ENCODE assay signal across 15 cellular contexts in the genomic region with DNA sequence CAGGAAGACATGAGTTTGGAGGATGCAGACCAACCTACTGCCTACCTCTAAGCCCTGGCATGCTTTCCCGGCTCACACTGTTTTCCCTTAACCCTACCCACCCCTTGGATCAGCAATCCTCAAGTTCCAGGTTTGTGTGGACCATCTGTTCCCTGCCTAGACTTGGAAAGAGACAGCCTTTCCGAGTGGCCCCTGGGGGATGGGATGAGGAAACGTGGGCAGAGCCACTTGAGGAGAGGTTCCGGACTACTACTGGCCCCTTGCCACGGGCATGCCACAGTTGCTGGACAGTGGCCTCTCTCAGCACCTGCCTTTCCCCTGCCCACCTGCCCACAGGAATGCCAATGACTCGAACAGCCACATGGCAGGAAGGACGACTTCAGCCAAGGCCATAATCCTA.
DNase-seq lines count a peak whose midpoint lies in the region; ATAC-seq and TF ChIP-seq lines count a peak whose summit lies in the region.
"Had no signal": no experiment of that assay in that cellular context is flagged by ENCODE, and none has a peak within 500 bp of the region (broad histone marks: within the 10 kb centered on the region; RNA-seq: fewer than 3 reads in every experiment).

No MANE protein-coding gene starts in this region.

- no peaks in the 10 kb centered on the region for H3K4me1 Mint-ChIP-seq in activated CD8-positive, alpha-beta T cell treated with anti-CD3 and anti-CD28 coated beads for 36 hours (ENCODE audit: low read depth)

- DNase-seq in NCI-H2196 (lab: John Stamatoyannopoulos, UW; ENCODE audit: unreplicated experiment) = peak; percentile 16
- no peak for DNase-seq in NCI-H2196 treated with DMSO at 0.1 percent for 48 hours (lab: John Stamatoyannopoulos, UW; ENCODE audit: unreplicated experiment)
- DNase-seq in Daoy (ENCODE audit: low read depth) = peak; percentile 18
- peak; percentile 5 for DNase-seq in SW480 (ENCODE audit: low spot score)
- peak; percentile 22 for DNase-seq in posterior vena cava (ENCODE audit: low spot score)
- no peak for DNase-seq in right atrium auricular region (ENCODE audit: low spot score)
- no peak for DNase-seq in activated CD8-positive, alpha-beta T cell treated with anti-CD3 and anti-CD28 coated beads for 36 hours
- DNase-seq: 8988T; AML-193; Caco-2; CD8-positive, alpha-beta memory T cell; HCEC 1CT; HFFc6 had no signal

- CTCF ChIA-PET in activated CD8-positive, alpha-beta T cell treated with anti-CD3 and anti-CD28 coated beads for 36 hours (lab: Charles Lee) = no interaction called here

- no peak overlapping the region for H3K27ac ChIP-seq in right atrium auricular region
- H3K27ac ChIP-seq: BLaER1 had no signal

- no peak overlapping the region for H3K27ac Mint-ChIP-seq in activated CD8-positive, alpha-beta T cell treated with anti-CD3 and anti-CD28 coated beads for 36 hours
- H3K27ac Mint-ChIP-seq: HFFc6 had no signal

- H3K4me1 ChIP-seq in right atrium auricular region = no peaks in the 10 kb centered on the region
- H3K4me1 ChIP-seq: BLaER1, Caco-2 had no signal

- no peaks in the 10 kb centered on the region for H3K36me3 Mint-ChIP-seq in activated CD8-positive, alpha-beta T cell treated with anti-CD3 and anti-CD28 coated beads for 36 hours (ENCODE audit: low read depth)

- no peaks in the 10 kb centered on the region for H3K27me3 Mint-ChIP-seq in activated CD8-positive, alpha-beta T cell treated with anti-CD3 and anti-CD28 coated beads for 36 hours
- H3K27me3 Mint-ChIP-seq: CD8-positive, alpha-beta memory T cell had no signal

- intact Hi-C loops in posterior vena cava (cut with DNase I) = no loop called here
- intact Hi-C loops in activated CD8-positive, alpha-beta T cell treated with anti-CD3 and anti-CD28 coated beads for 36 hours (cut with micrococcal nuclease) = no loop called here

- H3K9me3 Mint-ChIP-seq in activated CD8-positive, alpha-beta T cell treated with anti-CD3 and anti-CD28 coated beads for 36 hours = no peaks in the 10 kb centered on the region

- no peak for ATAC-seq in activated CD8-positive, alpha-beta T cell treated with anti-CD3 and anti-CD28 coated beads for 36 hours
- ATAC-seq: HepG2 had no signal

- H3K9me3 ChIP-seq in right atrium auricular region = no peaks in the 10 kb centered on the region
- H3K9me3 ChIP-seq: BLaER1, Caco-2 had no signal

- H3K4me3 ChIP-seq in right atrium auricular region = no peak overlapping the region
- H3K4me3 ChIP-seq: BLaER1 had no signal

- no peaks in the 10 kb centered on the region for H3K27me3 ChIP-seq in right atrium auricular region
- H3K27me3 ChIP-seq: BLaER1 had no signal

- H3K4me3 Mint-ChIP-seq in activated CD8-positive, alpha-beta T cell treated with anti-CD3 and anti-CD28 coated beads for 36 hours = no peak overlapping the region
- H3K4me3 Mint-ChIP-seq: CD8-positive, alpha-beta memory T cell; HFFc6 had no signal

- TF ChIP-seq CTCF in right atrium auricular region (IDR thresholded peaks at IDR 0.05) = no peak
- TF ChIP-seq CTCF in activated CD8-positive, alpha-beta T cell treated with anti-CD3 and anti-CD28 coated beads for 36 hours (IDR thresholded peaks at IDR 0.05) = no peak

- POLR2A ChIA-PET in activated CD8-positive, alpha-beta T cell treated with anti-CD3 and anti-CD28 coated beads for 36 hours (lab: Charles Lee) = interaction anchor here (0.6 kb wide), 1 partner anchor 53 kb away, joined by 3 read pairs; no protein-coding TSS in a partner anchor

- no peaks in the 10 kb centered on the region for H3K36me3 ChIP-seq in right atrium auricular region
- H3K36me3 ChIP-seq: BLaER1 had no signal

Comparison
In these comparisons a context has a peak if more than half of its experiments do, and no peak if none do; other contexts are left out.
1. DNase-seq: peak in NCI-H2196 (single experiment), Daoy (single experiment), SW480 (single experiment) and posterior vena cava (single experiment); none in NCI-H2196 treated with DMSO at 0.1 percent for 48 hours (single experiment), right atrium auricular region (single experiment) and activated CD8-positive, alpha-beta T cell treated with anti-CD3 and anti-CD28 coated beads for 36 hours (single experiment).